Comparison of ENCODE assay signal across 1 cellular context in the genomic region with DNA sequence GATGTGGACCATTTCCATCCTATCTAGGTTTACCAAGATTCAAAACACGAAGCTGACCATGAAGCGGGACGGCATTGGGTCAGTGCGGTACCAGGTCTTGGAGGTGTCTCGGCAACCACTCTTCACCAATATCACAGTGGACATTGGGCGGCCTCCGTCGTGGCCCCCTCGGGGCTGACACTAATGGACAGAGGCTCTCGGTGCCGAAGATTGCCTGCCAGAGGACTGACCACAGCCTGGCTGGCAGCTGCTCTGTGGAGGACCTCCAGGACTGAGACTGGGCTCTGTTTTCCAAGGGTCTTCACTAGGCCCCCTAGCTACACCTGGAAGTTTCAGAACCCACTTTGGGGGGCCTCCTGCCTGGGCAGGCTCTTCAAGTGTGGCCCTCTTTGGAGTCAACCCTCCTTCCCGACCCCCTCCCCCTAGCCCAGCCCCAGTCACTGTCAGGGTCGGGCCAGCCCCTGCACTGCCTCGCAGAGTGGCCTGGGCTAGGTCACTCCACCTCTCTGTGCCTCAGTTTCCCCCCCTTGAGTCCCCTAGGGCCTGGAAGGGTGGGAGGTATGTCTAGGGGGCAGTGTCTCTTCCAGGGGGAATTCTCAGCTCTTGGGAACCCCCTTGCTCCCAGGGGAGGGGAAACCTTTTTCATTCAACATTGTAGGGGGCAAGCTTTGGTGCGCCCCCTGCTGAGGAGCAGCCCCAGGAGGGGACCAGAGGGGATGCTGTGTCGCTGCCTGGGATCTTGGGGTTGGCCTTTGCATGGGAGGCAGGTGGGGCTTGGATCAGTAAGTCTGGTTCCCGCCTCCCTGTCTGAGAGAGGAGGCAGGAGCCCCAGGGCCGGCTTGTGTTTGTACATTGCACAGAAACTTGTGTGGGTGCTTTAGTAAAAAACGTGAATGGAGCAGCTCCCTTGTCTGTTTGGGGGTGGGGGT.
TF ChIP-seq lines count a peak whose summit lies in the region.

No MANE protein-coding gene starts in this region.

TF ChIP-seq in H1, 55 proteins besides CTCF, POLR2A, EP300 and RAD21:
- TF ChIP-seq CBX5 (IDR thresholded peaks at IDR 0.05; ENCODE audit: low read depth, low read length) (no peak), POLR2AphosphoS5 (IDR thresholded peaks at IDR 0.05; ENCODE audit: low read depth, low read length) (peak; percentile 25; the same call in 1 of the 2 replicates)
